Comparison of ENCODE assay signal across 18 cellular contexts in the genomic region with DNA sequence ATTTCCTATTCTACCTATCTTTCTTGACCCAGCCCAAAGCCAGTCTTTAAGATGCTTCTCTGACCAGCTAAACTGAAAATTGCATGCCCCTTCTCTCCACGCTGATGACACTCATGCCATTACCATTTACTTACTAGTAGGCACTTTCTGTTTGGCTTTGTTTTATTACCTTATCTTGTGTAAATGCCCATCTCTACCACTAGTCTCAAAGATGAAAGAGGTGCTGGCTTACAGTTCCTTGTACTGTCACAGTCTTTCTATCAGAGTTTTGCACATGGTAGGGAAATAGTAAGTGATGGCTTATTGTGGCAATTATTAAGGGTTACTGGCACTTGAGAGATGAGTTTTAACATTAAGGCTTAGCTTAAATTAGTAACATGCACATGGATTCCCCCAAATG.
DNase-seq lines count a peak whose midpoint lies in the region; ATAC-seq and TF ChIP-seq lines count a peak whose summit lies in the region.
"Had no signal": no experiment of that assay in that cellular context is flagged by ENCODE, and none has a peak within 500 bp of the region (broad histone marks: within the 10 kb centered on the region; RNA-seq: fewer than 3 reads in every experiment).

No MANE protein-coding gene starts in this region.

- H3K4me1 ChIP-seq in mammary epithelial cell (ENCODE audit: insufficient read depth, low read length) = peaks cover 13% of the 10 kb centered on the region
- H3K4me1 ChIP-seq: gastroesophageal sphincter had no signal

- dilution Hi-C loops in mammary epithelial cell (cut with HindIII; ENCODE audit: low sequenced_read_pairs) = no loop called here

- no peaks in the 10 kb centered on the region for H3K79me2 ChIP-seq in mammary epithelial cell (ENCODE audit: insufficient read depth, low read length)

- H3K9me3 Mint-ChIP-seq in progenitor cell of endocrine pancreas (ENCODE audit: low read depth) = no peaks in the 10 kb centered on the region

- H3K9me3 ChIP-seq in mammary epithelial cell (replicated peaks; ENCODE audit: insufficient read depth, low read length) = no peaks in the 10 kb centered on the region
- H3K9me3 ChIP-seq: gastroesophageal sphincter, SJSA1 had no signal

- DNase-seq in NCI-H526 (lab: John Stamatoyannopoulos, UW) = peak; percentile 8 to 9
- DNase-seq in NCI-H526 treated with DMSO at 0.1 percent for 48 hours (lab: John Stamatoyannopoulos, UW) = no peak
- DNase-seq in HT1080 (ENCODE audit: low read depth) = peak; percentile 11
- DNase-seq in mammary epithelial cell = no peak
- DNase-seq in progenitor cell of endocrine pancreas (ENCODE audit: low spot score, unreplicated experiment) = no peak
- DNase-seq in NCI-H345 (lab: John Stamatoyannopoulos, UW) = no peak
- DNase-seq in posterior cingulate gyrus = no peak
- DNase-seq: activated CD8-positive, alpha-beta T cell treated with anti-CD3 and anti-CD28 coated beads, Interleukin-2, amount 10 ng/mL, durations not matched to agents 7 days and 5 days; COR-L47; effector memory CD4-positive, alpha-beta T cell; mesenchymal stem cell; NCI-H187; NCI-H774 had no signal

- WGBS in mammary epithelial cell (ENCODE audit: low coverage, missing lambda C conversion rate) = 100% methylated on average over 1 of the region's 1 CpG

- no peaks in the 10 kb centered on the region for H3K36me3 ChIP-seq in mammary epithelial cell (ENCODE audit: insufficient read depth, low read length)
- H3K36me3 ChIP-seq: gastroesophageal sphincter, SJSA1 had no signal

- in situ Hi-C loops in mammary epithelial cell (cut with MboI; ENCODE audit: low sequenced_read_pairs in 2 of 2) = no loop called here

- H3K4me3 ChIP-seq in mammary epithelial cell (replicated peaks in 1 of 3; ENCODE audit: insufficient read depth in 1 of 3, low read depth in 2 of 3, low read length in 3 of 3) = no peak overlapping the region
- H3K4me3 ChIP-seq: gastroesophageal sphincter, K562, SJSA1 had no signal

- peak in 1 of 2 donors; percentile 30 for TF ChIP-seq CTCF in mammary epithelial cell (conservative IDR thresholded peaks at IDR 0.05 in 1 of 2, IDR thresholded peaks at IDR 0.05 in 1 of 2; ENCODE audit: extremely low read depth in 1 of 2, insufficient read depth in 1 of 2, low read depth in 1 of 2, low read length in 2 of 2)
- TF ChIP-seq CTCF in progenitor cell of endocrine pancreas (IDR thresholded peaks at IDR 0.05; ENCODE audit: unreplicated experiment) = peak; percentile 14

- H4K20me1 ChIP-seq in mammary epithelial cell (ENCODE audit: insufficient read depth, low read length) = no peaks in the 10 kb centered on the region

- no peak overlapping the region for H3K9ac ChIP-seq in mammary epithelial cell (ENCODE audit: insufficient read depth, low read length)

- peak overlapping the region; percentile 72 for H2AFZ ChIP-seq in mammary epithelial cell (ENCODE audit: low read depth, low read length)

- H3K27ac ChIP-seq in mammary epithelial cell (ENCODE audit: insufficient read depth, low read depth, low read length) = no peak overlapping the region
- H3K27ac ChIP-seq: gastroesophageal sphincter, SJSA1 had no signal

- BruUV-seq in mammary epithelial cell (replicated peaks; lab: Mats Ljungman, UMichigan) = no TSS peak

- no peak for ATAC-seq in HG03469 (IDR thresholded peaks at IDR 0.05; ENCODE audit: unreplicated experiment)
- ATAC-seq: activated CD8-positive, alpha-beta T cell treated with anti-CD3 and anti-CD28 coated beads, Interleukin-2, amount 10 ng/mL, durations not matched to agents 7 days and 5 days; gastroesophageal sphincter; K562 had no signal

- no peaks in the 10 kb centered on the region for H3K27me3 ChIP-seq in mammary epithelial cell (ENCODE audit: insufficient read depth, low read length)
- H3K27me3 ChIP-seq: gastroesophageal sphincter, SJSA1 had no signal

- no peak overlapping the region for H3K4me2 ChIP-seq in mammary epithelial cell (ENCODE audit: insufficient read depth, low read depth, low read length)

- H3K4me3 Mint-ChIP-seq in progenitor cell of endocrine pancreas (ENCODE audit: low read depth) = no peak overlapping the region
- H3K4me3 Mint-ChIP-seq: activated CD8-positive, alpha-beta T cell treated with anti-CD3 and anti-CD28 coated beads, Interleukin-2, amount 10 ng/mL, durations not matched to agents 7 days and 5 days; brain had no signal

- intact Hi-C loops in mammary epithelial cell (cut with micrococcal nuclease) = loop anchor here (5.0 to 10.0 kb wide), 4 partner anchors 195 to 1315 kb away; no protein-coding TSS in a partner anchor
- intact Hi-C loops in posterior cingulate gyrus (cut with DNase I) = no loop called here

- no peaks in the 10 kb centered on the region for H3K4me1 Mint-ChIP-seq in progenitor cell of endocrine pancreas (ENCODE audit: low read depth)

- H3K27ac Mint-ChIP-seq in progenitor cell of endocrine pancreas = no peak overlapping the region
- H3K27ac Mint-ChIP-seq: activated CD8-positive, alpha-beta T cell treated with anti-CD3 and anti-CD28 coated beads, Interleukin-2, amount 10 ng/mL, durations not matched to agents 7 days and 5 days; brain had no signal

- H3K36me3 Mint-ChIP-seq in progenitor cell of endocrine pancreas (ENCODE audit: insufficient read depth) = no peaks in the 10 kb centered on the region
- H3K36me3 Mint-ChIP-seq: brain had no signal

- CTCF ChIA-PET in mammary epithelial cell (lab: Charles Lee; ENCODE audit: low non-redundant PET) = interaction anchor here (0.6 kb wide), 1 partner anchor 14 kb away, joined by 3 read pairs; no protein-coding TSS in a partner anchor

- peaks cover 7% of the 10 kb centered on the region for H3K27me3 Mint-ChIP-seq in progenitor cell of endocrine pancreas

Comparison
In these comparisons a context has a peak if more than half of its experiments do, and no peak if none do; other contexts are left out.
1. DNase-seq: peak in NCI-H526 (2 of 2) and HT1080 (single experiment); none in NCI-H526 treated with DMSO at 0.1 percent for 48 hours (single experiment), mammary epithelial cell (single experiment), progenitor cell of endocrine pancreas (single experiment), NCI-H345 (single experiment) and posterior cingulate gyrus (0 of 10).